ENCODE assay signal across 8 cellular contexts in the genomic region with DNA sequence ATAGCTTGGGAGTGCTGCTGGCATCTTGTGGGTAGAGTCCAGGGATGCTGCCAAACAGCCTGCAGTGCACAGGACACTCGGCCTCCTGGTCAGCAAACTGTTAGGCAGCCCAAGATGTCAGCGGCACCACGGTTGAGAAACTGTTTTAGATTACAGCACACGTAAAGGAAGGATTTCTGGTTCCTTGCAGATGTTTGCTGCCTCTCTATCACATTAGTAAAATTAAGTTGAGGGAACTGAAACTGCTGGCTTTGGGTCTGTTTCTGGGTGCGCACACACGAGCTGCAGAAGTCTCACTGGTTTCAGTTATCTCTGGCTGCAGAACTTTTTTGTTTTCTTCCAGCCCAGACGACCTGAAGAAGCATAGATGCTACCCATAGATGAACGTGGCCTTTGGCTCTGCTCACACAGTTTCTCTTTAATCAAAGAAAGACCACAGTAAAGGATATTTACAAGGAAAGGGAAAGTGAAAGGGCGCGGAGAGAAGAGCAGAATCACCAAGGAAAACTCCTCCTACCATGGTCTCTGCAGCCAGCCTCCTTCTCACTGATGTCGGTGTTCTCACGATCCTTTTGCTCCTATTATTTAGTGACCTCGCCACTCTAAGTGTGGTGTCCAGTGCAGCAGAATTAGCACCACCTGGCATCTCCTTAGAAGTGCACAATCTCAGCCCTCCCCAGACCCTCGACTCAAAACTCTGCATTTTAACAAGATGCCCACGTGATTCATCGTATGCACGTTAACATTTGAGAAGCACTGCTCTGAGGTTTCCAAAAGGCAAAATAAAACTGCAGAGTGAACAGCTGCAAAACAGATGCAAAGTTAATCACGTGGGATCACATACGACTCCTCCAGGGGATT. TPM values are rescaled to one million over a fixed set of nuclear protein-coding genes. Genes with fewer than 3 reads are reported as not detected.
A peak's percentile ranks its signal among the peaks of the same experiment; 100 is the strongest.
DNase-seq lines count a peak whose midpoint lies in the region; ATAC-seq and TF ChIP-seq lines count a peak whose summit lies in the region.

No MANE protein-coding gene starts in this region.

- H3K9me3 ChIP-seq in PC-9 (ENCODE audit: insufficient read depth, low read depth) (no peaks in the 10 kb centered on the region), breast epithelium (no peaks in the 10 kb centered on the region), mononuclear cell (ENCODE audit: low read depth, low read length) (no peaks in the 10 kb centered on the region)

- POLR2A ChIA-PET in PC-9 (lab: Charles Lee; ENCODE audit: unreplicated experiment), result no interaction called here

- H3F3A ChIP-seq in PC-9 (ENCODE audit: insufficient read depth, low read depth), result no peaks in the 10 kb centered on the region; the same call in 1 of the 2 replicates

- H3K4me2 ChIP-seq in PC-9, result peak overlapping the region; percentile 64

- TF ChIP-seq CTCF in PC-9 (conservative IDR thresholded peaks at IDR 0.05) (no peak), breast epithelium (IDR thresholded peaks at IDR 0.05) (no peak)

- intact Hi-C loops in PC-9 (cut with micrococcal nuclease; ENCODE audit: unreplicated experiment) (loop anchor here (2.0 kb wide), 3 partner anchors 83 to 175 kb away; no protein-coding TSS in a partner anchor), breast epithelium (cut with DNase I; ENCODE audit: low total_unique reads) (no loop called here)

- peak overlapping the region; percentile 74; the same call in 1 of the 2 replicates for H2AFZ ChIP-seq in PC-9

- peak; percentile 7 for DNase-seq in stimulated activated CD4-positive, alpha-beta T cell treated with anti-CD3 and anti-CD28 coated beads, Interleukin-1b, Interleukin-23, amount 100 ng/mL, for 48 hours
- no peak for DNase-seq in stimulated activated CD4-positive, alpha-beta T cell treated with anti-CD3 and anti-CD28 coated beads, Interleukin-12 subunit alpha, Interleukin-12 subunit beta, amount 100 ng/mL, for 4 hours
- DNase-seq in PC-9, result no peak
- DNase-seq in breast epithelium (ENCODE audit: low spot score in 2 of 2), result no peak
- DNase-seq in NCI-H69 (lab: John Stamatoyannopoulos, UW), result no peak
- no peak for DNase-seq in Kasumi-1 (lab: John Stamatoyannopoulos, UW)

- no TSS peak for BruUV-seq in PC-9 (replicated peaks; lab: Mats Ljungman, UMichigan)

- H3K36me3 ChIP-seq in PC-9 (ENCODE audit: low read depth) (no peaks in the 10 kb centered on the region), breast epithelium (no peaks in the 10 kb centered on the region)

- H3K9me2 ChIP-seq in PC-9 (ENCODE audit: insufficient read depth), result no peaks in the 10 kb centered on the region

- H3K4me1 ChIP-seq in PC-9 (replicated peaks; ENCODE audit: insufficient read depth) (peaks cover 13% of the 10 kb centered on the region), breast epithelium (peaks cover 0 to 4% of the 10 kb centered on the region in 2 donors), mononuclear cell (ENCODE audit: insufficient read depth, low read length) (peaks cover 36% of the 10 kb centered on the region)

- H3K27me3 ChIP-seq in PC-9 (ENCODE audit: insufficient read depth, low read depth) (no peaks in the 10 kb centered on the region), breast epithelium (no peaks in the 10 kb centered on the region), mononuclear cell (ENCODE audit: insufficient read depth, low read length) (no peaks in the 10 kb centered on the region)

- H3K4me3 ChIP-seq in PC-9 (peak overlapping the region; percentile 43; the same call in 1 of the 2 replicates), breast epithelium (peak overlapping the region; percentile 43 to 60 (median 47)), mononuclear cell (ENCODE audit: low read length) (peak overlapping the region; percentile 50)

- no peaks in the 10 kb centered on the region for H4K20me1 ChIP-seq in PC-9 (ENCODE audit: insufficient read depth)

- CTCF ChIA-PET in PC-9 (lab: Charles Lee), result no interaction called here

- no peaks in the 10 kb centered on the region for H3K79me2 ChIP-seq in PC-9 (ENCODE audit: low read depth)

- no peak overlapping the region for H3K27ac ChIP-seq in PC-9
- H3K27ac ChIP-seq in breast epithelium, result peak overlapping the region; percentile 63 to 87

- TF ChIP-seq POLR2A in breast epithelium (IDR thresholded peaks at IDR 0.05), result no peak

- ATAC-seq in HG02852 (IDR thresholded peaks at IDR 0.05; ENCODE audit: unreplicated experiment), result peak; percentile 53

RNA-seq across cellular contexts. Expression of gene AKAP13, which starts 50.6 kb away (rescaled TPM):
- total RNA-seq in PC-9 (2021) (78.3 and 82.5 TPM in 2 replicates), breast epithelium (100 to 1,000 TPM; 198 to 331 (median 259) TPM), mononuclear cell (346 TPM)
